14 cellular contexts compared by ENCODE assay signal in genomic region chr18:29191263-29191662, GRCh38.
DNase-seq lines count a peak whose midpoint lies in the region; ATAC-seq, FAIRE-seq and TF ChIP-seq lines count a peak whose summit lies in the region.
"Had no signal": no experiment of that assay in that cellular context is flagged by ENCODE, and none has a peak within 500 bp of the region (broad histone marks: within the 10 kb centered on the region; RNA-seq: fewer than 3 reads in every experiment).

No MANE protein-coding gene starts in this region.

- no peaks in the 10 kb centered on the region for H3K36me3 ChIP-seq in GM23248 (ENCODE audit: low read depth)
- H3K36me3 ChIP-seq in CD8-positive, alpha-beta memory T cell (ENCODE audit: insufficient read depth, low read length), result no peaks in the 10 kb centered on the region
- H3K36me3 ChIP-seq in naive thymus-derived CD4-positive, alpha-beta T cell (ENCODE audit: control insufficient read depth in 2 of 3, insufficient read depth in 3 of 3, low read length in 3 of 3), result no peaks in the 10 kb centered on the region
- H3K36me3 ChIP-seq: left lung had no signal

- 67% methylated on average over 3 of the region's 3 CpGs for WGBS in A549 (ENCODE audit: missing lambda C conversion rate)
- 79 to 82% methylated on average over 3 of the region's 3 CpGs for WGBS in GM23248 (ENCODE audit: low coverage in 1 of 2, low lambda C conversion rate in 2 of 2, missing lambda C conversion rate in 2 of 2), 2 experiments

- in situ Hi-C loops in GM23248 (cut with MboI), result no loop called here

- H3K4me1 ChIP-seq in A549 (no peaks in the 10 kb centered on the region), GM23248 (ENCODE audit: insufficient read depth) (peaks cover 9% of the 10 kb centered on the region; the same call in 1 of the 2 replicates)
- H3K4me1 ChIP-seq in CD8-positive, alpha-beta memory T cell (ENCODE audit: insufficient read depth, low read length), result no peaks in the 10 kb centered on the region
- H3K4me1 ChIP-seq in naive thymus-derived CD4-positive, alpha-beta T cell (ENCODE audit: control insufficient read depth in 2 of 2, insufficient read depth in 2 of 2, low read length in 2 of 2), result no peaks in the 10 kb centered on the region
- H3K4me1 ChIP-seq: Caco-2, left lung had no signal

- H3K9me3 Mint-ChIP-seq in CD8-positive, alpha-beta memory T cell, result peaks cover 0 to 27% (median 4%) of the 10 kb centered on the region in 5 donors
- H3K9me3 Mint-ChIP-seq in naive thymus-derived CD4-positive, alpha-beta T cell, result peaks cover 0 to 29% (median 3%) of the 10 kb centered on the region in 11 donors

- TF ChIP-seq EP300 in A549 (IDR thresholded peaks at IDR 0.05), result no peak

- intact Hi-C loops in left colon (cut with DNase I, micrococcal nuclease), result no loop called here
- intact Hi-C loops in naive thymus-derived CD4-positive, alpha-beta T cell (cut with micrococcal nuclease), result no loop called here

- no peaks in the 10 kb centered on the region for H3K27me3 Mint-ChIP-seq in CD8-positive, alpha-beta memory T cell
- H3K27me3 Mint-ChIP-seq in naive thymus-derived CD4-positive, alpha-beta T cell, result no peaks in the 10 kb centered on the region

- H3K36me3 Mint-ChIP-seq in CD8-positive, alpha-beta memory T cell, result no peaks in the 10 kb centered on the region
- no peaks in the 10 kb centered on the region for H3K36me3 Mint-ChIP-seq in naive thymus-derived CD4-positive, alpha-beta T cell

- no peak overlapping the region for H3K9ac ChIP-seq in GM23248

- H3K4me2 ChIP-seq in A549, result no peak overlapping the region
- H3K4me2 ChIP-seq in GM23248 (ENCODE audit: unreplicated experiment), result no peak overlapping the region

- peak overlapping the region; percentile 34; the same call in 1 of the 2 replicates for H2AFZ ChIP-seq in GM23248

- no peak for FAIRE-seq in A549 (lab: Jason Lieb, UNC)

- H3F3A ChIP-seq in GM23248 (ENCODE audit: insufficient read depth), result 0 out of 2 replicates have a peak, but pooled peaks cover 4% of the 10 kb centered on the region

- no peaks in the 10 kb centered on the region for H4K20me1 ChIP-seq in GM23248 (ENCODE audit: insufficient read depth)

- TF ChIP-seq POLR2A in A549 (IDR thresholded peaks at IDR 0.05; ENCODE audit: low read length), result no peak

- H3K4me3 ChIP-seq in A549, result no peak overlapping the region
- no peak overlapping the region for H3K4me3 ChIP-seq in GM23248
- H3K4me3 ChIP-seq in fibroblast of pulmonary artery (replicated peaks; ENCODE audit: low read depth, low read length), result no peak overlapping the region
- H3K4me3 ChIP-seq in CD8-positive, alpha-beta memory T cell (ENCODE audit: low read length), result no peak overlapping the region
- H3K4me3 ChIP-seq in naive thymus-derived CD4-positive, alpha-beta T cell (ENCODE audit: low read length), result no peak overlapping the region
- H3K4me3 ChIP-seq: left lung, skin epidermis had no signal

- no peak overlapping the region for H3K27ac ChIP-seq in A549
- no peak overlapping the region for H3K27ac ChIP-seq in GM23248
- H3K27ac ChIP-seq in CD8-positive, alpha-beta memory T cell (ENCODE audit: low read depth, low read length), result no peak overlapping the region
- H3K27ac ChIP-seq in naive thymus-derived CD4-positive, alpha-beta T cell (ENCODE audit: low read depth, low read length), result no peak overlapping the region
- H3K27ac ChIP-seq: left lung, skin epidermis had no signal

- POLR2A ChIA-PET in A549 (lab: Yijun Ruan, JAX), result interaction anchor here (1.1 kb wide), 1 partner anchor 51 kb away, joined by 3 read pairs; no protein-coding TSS in a partner anchor
- POLR2A ChIA-PET in CD8-positive, alpha-beta memory T cell (lab: Charles Lee), result no interaction called here
- POLR2A ChIA-PET in naive thymus-derived CD4-positive, alpha-beta T cell (lab: Charles Lee), result no interaction called here

- H3K27me3 ChIP-seq in GM23248 (replicated peaks; ENCODE audit: insufficient read depth), result no peaks in the 10 kb centered on the region
- no peaks in the 10 kb centered on the region for H3K27me3 ChIP-seq in CD8-positive, alpha-beta memory T cell (ENCODE audit: insufficient read depth, low read length, poor library complexity, severe bottlenecking)
- no peaks in the 10 kb centered on the region for H3K27me3 ChIP-seq in naive thymus-derived CD4-positive, alpha-beta T cell (ENCODE audit: control insufficient read depth in 2 of 2, insufficient read depth in 2 of 2, low read length in 2 of 2)
- H3K27me3 ChIP-seq: left lung had no signal

- no peak overlapping the region for H3K4me3 Mint-ChIP-seq in CD8-positive, alpha-beta memory T cell
- H3K4me3 Mint-ChIP-seq in naive thymus-derived CD4-positive, alpha-beta T cell, result no peak overlapping the region

- no peak for ATAC-seq in A549
- no peak for ATAC-seq in left colon
- no peak for ATAC-seq in naive thymus-derived CD4-positive, alpha-beta T cell
- no peak for ATAC-seq in HG03439 (IDR thresholded peaks at IDR 0.05; ENCODE audit: unreplicated experiment)
- ATAC-seq: left lung; stimulated activated naive CD8-positive, alpha-beta T cell treated with anti-CD3 and anti-CD28 coated beads, Interleukin-15, Interleukin-2, amounts not matched to agents 100 U/mL and 50 U/mL, for 24 hours had no signal

- H3K79me2 ChIP-seq in GM23248 (ENCODE audit: insufficient read depth), result no peaks in the 10 kb centered on the region

- no peaks in the 10 kb centered on the region for H3K9me3 ChIP-seq in A549
- H3K9me3 ChIP-seq in GM23248 (ENCODE audit: low read depth), result no peaks in the 10 kb centered on the region
- H3K9me3 ChIP-seq in CD8-positive, alpha-beta memory T cell (ENCODE audit: low read length), result no peaks in the 10 kb centered on the region
- H3K9me3 ChIP-seq in naive thymus-derived CD4-positive, alpha-beta T cell (ENCODE audit: control insufficient read depth in 2 of 3, low read length in 3 of 3), result no peaks in the 10 kb centered on the region
- H3K9me3 ChIP-seq: Caco-2, left lung had no signal

- H3K9me2 ChIP-seq in GM23248 (ENCODE audit: insufficient read depth), result no peaks in the 10 kb centered on the region

- no peaks in the 10 kb centered on the region for H3K4me1 Mint-ChIP-seq in CD8-positive, alpha-beta memory T cell
- peaks cover 0 to 1% (median 0%) of the 10 kb centered on the region in 7 donors for H3K4me1 Mint-ChIP-seq in naive thymus-derived CD4-positive, alpha-beta T cell

- DNase-seq in A549 (ENCODE audit: low read depth in 1 of 2, low spot score in 1 of 2), result peak; percentile 1 to 2
- DNase-seq in GM23248, result peak; percentile 45
- peak; percentile 39 for DNase-seq in RKO (ENCODE audit: low spot score)
- peak; percentile 55 for DNase-seq in fibroblast of pulmonary artery (ENCODE audit: low read depth)
- DNase-seq in left colon, result no peak
- no peak for DNase-seq in CD8-positive, alpha-beta memory T cell
- no peak for DNase-seq in naive thymus-derived CD4-positive, alpha-beta T cell
- DNase-seq: Caco-2; left lung; NCI-H1417; SIG-M5; stimulated activated naive CD8-positive, alpha-beta T cell treated with anti-CD3 and anti-CD28 coated beads, Interleukin-15, Interleukin-2, amounts not matched to agents 100 U/mL and 50 U/mL, for 24 hours had no signal

- TF ChIP-seq CTCF in A549 (IDR thresholded peaks at IDR 0.05), result no peak
- TF ChIP-seq CTCF in fibroblast of pulmonary artery (IDR thresholded peaks at IDR 0.05; ENCODE audit: low read length, missing control alignments), result peak; percentile 58

- no peak overlapping the region for H3K27ac Mint-ChIP-seq in CD8-positive, alpha-beta memory T cell
- no peak overlapping the region for H3K27ac Mint-ChIP-seq in naive thymus-derived CD4-positive, alpha-beta T cell

- CTCF ChIA-PET in A549 (lab: Yijun Ruan, JAX), result interaction anchor here (1.0 kb wide), 1 partner anchor 12 kb away, joined by 3 read pairs; no protein-coding TSS in a partner anchor
- CTCF ChIA-PET in CD8-positive, alpha-beta memory T cell (lab: Charles Lee), result no interaction called here
- CTCF ChIA-PET in naive thymus-derived CD4-positive, alpha-beta T cell (lab: Charles Lee), result no interaction called here

- TF ChIP-seq RAD21 in A549 (conservative IDR thresholded peaks at IDR 0.05 in 1 of 2, IDR thresholded peaks at IDR 0.05 in 1 of 2), result no peak

TF ChIP-seq in A549, 52 proteins besides CTCF, POLR2A, EP300 and RAD21:
- TF ChIP-seq, protein P1, sequence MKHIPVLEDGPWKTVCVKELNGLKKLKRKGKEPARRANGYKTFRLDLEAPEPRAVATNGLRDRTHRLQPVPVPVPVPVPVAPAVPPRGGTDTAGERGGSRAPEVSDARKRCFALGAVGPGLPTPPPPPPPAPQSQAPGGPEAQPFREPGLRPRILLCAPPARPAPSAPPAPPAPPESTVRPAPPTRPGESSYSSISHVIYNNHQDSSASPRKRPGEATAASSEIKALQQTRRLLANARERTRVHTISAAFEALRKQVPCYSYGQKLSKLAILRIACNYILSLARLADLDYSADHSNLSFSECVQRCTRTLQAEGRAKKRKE (CRISPR knock-in tag; IDR thresholded peaks at IDR 0.05; ENCODE audit: low read depth), result no peak
- TF ChIP-seq RARB (CRISPR knock-in tag; IDR thresholded peaks at IDR 0.05) (no peak), FOXS1 (CRISPR knock-in tag; IDR thresholded peaks at IDR 0.05) (no peak), CBX8 (IDR thresholded peaks at IDR 0.05) (no peak), TP53 (CRISPR knock-in tag; IDR thresholded peaks at IDR 0.05) (no peak)
- TF ChIP-seq, protein P2, sequence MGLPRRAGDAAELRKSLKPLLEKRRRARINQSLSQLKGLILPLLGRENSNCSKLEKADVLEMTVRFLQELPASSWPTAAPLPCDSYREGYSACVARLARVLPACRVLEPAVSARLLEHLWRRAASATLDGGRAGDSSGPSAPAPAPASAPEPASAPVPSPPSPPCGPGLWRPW (IDR thresholded peaks at IDR 0.05), result no peak

Comparison
In these comparisons a context has a peak if more than half of its experiments do, and no peak if none do; other contexts are left out.
1. DNase-seq: peak in A549 (2 of 2), GM23248 (single experiment), RKO (single experiment) and fibroblast of pulmonary artery (single experiment); none in left colon (0 of 2), CD8-positive, alpha-beta memory T cell (0 of 5) and naive thymus-derived CD4-positive, alpha-beta T cell (0 of 9).